ENCODE assay signal across 27 cellular contexts in the genomic region with DNA sequence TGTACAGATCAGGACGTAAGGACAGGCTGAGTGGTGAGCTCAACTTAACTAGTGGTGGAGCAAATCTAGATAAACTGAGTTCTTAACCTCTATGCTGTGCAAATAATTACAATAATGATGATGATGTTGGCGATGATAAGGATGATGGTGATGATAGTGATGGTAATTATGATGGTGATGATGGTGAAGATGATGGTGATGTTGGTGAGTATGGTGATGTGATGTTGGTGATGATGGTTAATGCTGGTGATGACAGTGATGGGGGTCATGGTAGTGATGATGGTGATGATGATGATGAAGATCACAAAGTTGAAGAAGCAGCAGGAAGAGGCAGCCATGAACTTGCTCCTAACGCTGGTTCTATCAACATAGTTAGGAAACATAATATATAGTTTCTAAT. TPM values are rescaled to one million over a fixed set of nuclear protein-coding genes. Genes with fewer than 3 reads are reported as not detected.
DNase-seq lines count a peak whose midpoint lies in the region; ATAC-seq, FAIRE-seq and TF ChIP-seq lines count a peak whose summit lies in the region.
"Had no signal": no experiment of that assay in that cellular context is flagged by ENCODE, and none has a peak within 500 bp of the region (broad histone marks: within the 10 kb centered on the region; RNA-seq: fewer than 3 reads in every experiment).

No MANE protein-coding gene starts in this region.

- ATAC-seq in naive thymus-derived CD8-positive, alpha-beta T cell, result no peak
- ATAC-seq in GM21515 (IDR thresholded peaks at IDR 0.05; ENCODE audit: unreplicated experiment), result no peak
- ATAC-seq: GM12878 had no signal

- intact Hi-C loops in esophagus muscularis mucosa (cut with DNase I), result no loop called here

- FAIRE-seq in GM12891 (lab: Jason Lieb, UNC) (peak; percentile 45), urothelium cell line (lab: Jason Lieb, UNC) (peak; percentile 93)
- FAIRE-seq: A204.1, GM12878, GM19239 had no signal

- no peak for TF ChIP-seq EP300 in esophagus muscularis mucosa (IDR thresholded peaks at IDR 0.05)

- no peaks in the 10 kb centered on the region for H3K9me3 Mint-ChIP-seq in naive thymus-derived CD8-positive, alpha-beta T cell
- H3K9me3 Mint-ChIP-seq: CD4-positive, alpha-beta memory T cell; CD8-positive, alpha-beta memory T cell had no signal

- H3K27me3 ChIP-seq in esophagus muscularis mucosa, result peaks cover 0 to 26% (median 0%) of the 10 kb centered on the region in 4 donors
- H3K27me3 ChIP-seq: BE2C, BLaER1 had no signal

- CTCF ChIA-PET in HEK293 (lab: Yijun Ruan, JAX), result interaction anchor here (0.6 to 1.0 kb wide), 2 partner anchors 26 to 55 kb away, joined by 3 read pairs; no protein-coding TSS in a partner anchor

- H3K4me1 Mint-ChIP-seq in naive thymus-derived CD8-positive, alpha-beta T cell, result peaks cover 0 to 1% (median 0%) of the 10 kb centered on the region in 4 donors
- H3K4me1 Mint-ChIP-seq: CD14-positive monocyte; CD4-positive, alpha-beta memory T cell; CD8-positive, alpha-beta memory T cell had no signal

- H3K27ac ChIP-seq in HEK293 (ENCODE audit: extremely low read depth, low read depth, low read length) (no peak overlapping the region), esophagus muscularis mucosa (replicated peaks in 1 of 4) (no peak overlapping the region)
- H3K27ac ChIP-seq: BLaER1 had no signal

- POLR2A ChIA-PET in HEK293 (lab: Yijun Ruan, JAX), result no interaction called here
- POLR2A ChIA-PET in naive thymus-derived CD8-positive, alpha-beta T cell (lab: Charles Lee), result no interaction called here

- no peak for TF ChIP-seq POLR2A in GM12891 (IDR thresholded peaks at IDR 0.05; ENCODE audit: low read depth, low read length)
- TF ChIP-seq POLR2A in esophagus muscularis mucosa (IDR thresholded peaks at IDR 0.05; ENCODE audit: low read depth), result no peak

- no peak overlapping the region for H3K4me3 Mint-ChIP-seq in naive thymus-derived CD8-positive, alpha-beta T cell
- H3K4me3 Mint-ChIP-seq: CD14-positive monocyte; CD4-positive, alpha-beta memory T cell; CD4-positive, CD25-positive, alpha-beta regulatory T cell; CD8-positive, alpha-beta memory T cell had no signal

- no peaks in the 10 kb centered on the region for H3K36me3 ChIP-seq in HEK293 (ENCODE audit: control insufficient read depth in 2 of 2, insufficient read depth in 1 of 2, low read length in 2 of 2)
- no peaks in the 10 kb centered on the region for H3K36me3 ChIP-seq in esophagus muscularis mucosa
- H3K36me3 ChIP-seq: BE2C, BLaER1 had no signal

- H3K4me3 ChIP-seq in HEK293 (ENCODE audit: low read depth, low read length) (no peak overlapping the region), esophagus muscularis mucosa (no peak overlapping the region)
- H3K4me3 ChIP-seq: BLaER1, GM12878 had no signal

- WGBS in esophagus muscularis mucosa, result 90% methylated on average over 3 of the region's 3 CpGs

- H3K4me1 ChIP-seq in HEK293 (ENCODE audit: control insufficient read depth, insufficient read depth, low read length), result no peaks in the 10 kb centered on the region
- no peaks in the 10 kb centered on the region for H3K4me1 ChIP-seq in esophagus muscularis mucosa
- H3K4me1 ChIP-seq: BE2C had no signal

- H3K9me3 ChIP-seq in HEK293 (ENCODE audit: control insufficient read depth, insufficient read depth, low read depth, low read length) (no peaks in the 10 kb centered on the region), esophagus muscularis mucosa (no peaks in the 10 kb centered on the region)
- H3K9me3 ChIP-seq: BE2C, BLaER1 had no signal

- H3K27ac Mint-ChIP-seq in naive thymus-derived CD8-positive, alpha-beta T cell, result no peak overlapping the region
- H3K27ac Mint-ChIP-seq: CD14-positive monocyte; CD4-positive, alpha-beta memory T cell; CD4-positive, CD25-positive, alpha-beta regulatory T cell; CD8-positive, alpha-beta memory T cell had no signal

- TF ChIP-seq CTCF in HEK293 (tag by site-specific recombination; IDR thresholded peaks at IDR 0.05) (no peak), esophagus muscularis mucosa (IDR thresholded peaks at IDR 0.05) (no peak)

- DNase-seq in GM12891 (ENCODE audit: insufficient read length, low spot score) (no peak), esophagus muscularis mucosa (ENCODE audit: extremely low spot score) (peak; percentile 83), urothelium cell line (ENCODE audit: low spot score) (no peak)
- DNase-seq in naive thymus-derived CD8-positive, alpha-beta T cell, result no peak
- DNase-seq in activated CD8-positive, alpha-beta memory T cell treated with anti-CD3 and anti-CD28 coated beads for 24 hours, result no peak
- DNase-seq: 8988T; ACHN; BE2C; C1 segment of cervical spinal cord; CD4-positive, alpha-beta memory T cell; CD4-positive, CD25-positive, alpha-beta regulatory T cell; CD8-positive, alpha-beta memory T cell; COR-L47; DMS 273 treated with DMSO at 0.1 percent for 48 hours; DMS153; DMS53; DMS79; DND-41; EL; GDM1 had no signal

- no peaks in the 10 kb centered on the region for H3K36me3 Mint-ChIP-seq in naive thymus-derived CD8-positive, alpha-beta T cell
- H3K36me3 Mint-ChIP-seq: CD14-positive monocyte; CD4-positive, alpha-beta memory T cell; CD4-positive, CD25-positive, alpha-beta regulatory T cell; CD8-positive, alpha-beta memory T cell had no signal

- H3K27me3 Mint-ChIP-seq in naive thymus-derived CD8-positive, alpha-beta T cell, result peaks cover 3 to 22% (median 16%) of the 10 kb centered on the region in 5 donors

TF ChIP-seq in GM12891, 5 proteins besides CTCF, POLR2A, EP300 and RAD21:
- TF ChIP-seq POU2F2 (IDR thresholded peaks at IDR 0.05; ENCODE audit: low read depth, low read length), result no peak
- no peak for TF ChIP-seq SPI1 (IDR thresholded peaks at IDR 0.05; ENCODE audit: low read depth, low read length)
- TF ChIP-seq POLR2AphosphoS5 (IDR thresholded peaks at IDR 0.05; ENCODE audit: low read depth, low read length), result no peak
- TF ChIP-seq PAX5 (IDR thresholded peaks at IDR 0.05; ENCODE audit: insufficient read depth, low read length, severe bottlenecking), result no peak
- no peak for TF ChIP-seq TAF1 (IDR thresholded peaks at IDR 0.05; ENCODE audit: low read depth, low read length)

TF ChIP-seq in HEK293, 187 proteins besides CTCF, POLR2A, EP300 and RAD21:
- TF ChIP-seq, protein P1, sequence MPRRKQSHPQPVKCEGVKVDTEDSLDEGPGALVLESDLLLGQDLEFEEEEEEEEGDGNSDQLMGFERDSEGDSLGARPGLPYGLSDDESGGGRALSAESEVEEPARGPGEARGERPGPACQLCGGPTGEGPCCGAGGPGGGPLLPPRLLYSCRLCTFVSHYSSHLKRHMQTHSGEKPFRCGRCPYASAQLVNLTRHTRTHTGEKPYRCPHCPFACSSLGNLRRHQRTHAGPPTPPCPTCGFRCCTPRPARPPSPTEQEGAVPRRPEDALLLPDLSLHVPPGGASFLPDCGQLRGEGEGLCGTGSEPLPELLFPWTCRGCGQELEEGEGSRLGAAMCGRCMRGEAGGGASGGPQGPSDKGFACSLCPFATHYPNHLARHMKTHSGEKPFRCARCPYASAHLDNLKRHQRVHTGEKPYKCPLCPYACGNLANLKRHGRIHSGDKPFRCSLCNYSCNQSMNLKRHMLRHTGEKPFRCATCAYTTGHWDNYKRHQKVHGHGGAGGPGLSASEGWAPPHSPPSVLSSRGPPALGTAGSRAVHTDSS (tag by site-specific recombination; IDR thresholded peaks at IDR 0.05), result peak; percentile 89
- TF ChIP-seq ZNF23 (tag by site-specific recombination; IDR thresholded peaks at IDR 0.05; ENCODE audit: borderline replicate concordance), result no peak

RNA-seq across cellular contexts. Expression of a gene that starts 38.0 kb away (rescaled TPM):
- polyA plus RNA-seq in GM12891 (2012; ENCODE audit: low read depth, missing spikeins), result 118 TPM
- total RNA-seq in esophagus muscularis mucosa, result 100 to 1,000 TPM in 3 of 4 donors, 10 to 100 TPM in 1; 94.7 to 139 (median 114) TPM
- 10 to 100 TPM; 94.0 to 99.6 TPM for total RNA-seq in naive thymus-derived CD8-positive, alpha-beta T cell
- 10 to 100 TPM; 58.4 to 96.7 (median 84.9) TPM for polyA plus RNA-seq in naive thymus-derived CD8-positive, alpha-beta T cell

RNA-seq across cellular contexts. Expression of a gene that starts 51.1 kb away (rescaled TPM):
- polyA plus RNA-seq in GM12891 (2012; ENCODE audit: low read depth, missing spikeins), result 29.4 TPM
- total RNA-seq in esophagus muscularis mucosa, result 10 to 100 TPM; 36.6 to 60.2 (median 50.3) TPM
- total RNA-seq in naive thymus-derived CD8-positive, alpha-beta T cell, result 10 to 100 TPM; 40.5 to 42.8 TPM
- 10 to 100 TPM; 33.7 to 47.5 (median 33.9) TPM for polyA plus RNA-seq in naive thymus-derived CD8-positive, alpha-beta T cell
